Comparison of ENCODE assay signal across 9 cellular contexts in genomic region chr2:172437419-172438063, GRCh38. TPM values are rescaled to one million over a fixed set of nuclear protein-coding genes. Genes with fewer than 3 reads are reported as not detected.
A peak's percentile ranks its signal among the peaks of the same experiment; 100 is the strongest.
DNase-seq lines count a peak whose midpoint lies in the region; ATAC-seq and FAIRE-seq lines count a peak whose summit lies in the region.
"Had no signal": no experiment of that assay in that cellular context is flagged by ENCODE, and none has a peak within 500 bp of the region (broad histone marks: within the 10 kb centered on the region; RNA-seq: fewer than 3 reads in every experiment).

No MANE protein-coding gene starts in this region.

- H2BK15ac ChIP-seq in neuronal stem cell (ENCODE audit: low read length), result no peak overlapping the region

- H3K27ac ChIP-seq in neuronal stem cell (replicated peaks; ENCODE audit: low read length), result no peak overlapping the region

- H2AFZ ChIP-seq in neuronal stem cell (ENCODE audit: low read length), result no peak overlapping the region

- H2BK12ac ChIP-seq in neuronal stem cell (ENCODE audit: low read length), result no peak overlapping the region

- no peak for FAIRE-seq in RCC 7860 (lab: Jason Lieb, UNC)

- H3K4me1 Mint-ChIP-seq in memory B cell, result peaks cover 4% of the 10 kb centered on the region

- peaks cover 12 to 15% of the 10 kb centered on the region in 2 donors for H3K4me1 ChIP-seq in neuronal stem cell (ENCODE audit: control insufficient read depth in 2 of 2, insufficient read depth in 1 of 2, low read depth in 1 of 2, low read length in 2 of 2)

- H3K79me1 ChIP-seq in neuronal stem cell (ENCODE audit: low read depth, low read length), result no peaks in the 10 kb centered on the region

- H2BK120ac ChIP-seq in neuronal stem cell (ENCODE audit: low read depth, low read length), result no peak overlapping the region

- ATAC-seq in GM18870 (IDR thresholded peaks at IDR 0.05; ENCODE audit: unreplicated experiment) (peak; percentile 55), HG02798 (IDR thresholded peaks at IDR 0.05; ENCODE audit: poor library complexity, unreplicated experiment) (peak; percentile 70), memory B cell (ENCODE audit: low read depth) (peak; percentile 91), GM19397 (IDR thresholded peaks at IDR 0.05; ENCODE audit: unreplicated experiment) (no peak)

- no peak overlapping the region for H3K9ac ChIP-seq in neuronal stem cell (ENCODE audit: low read depth, low read length, poor library complexity)

- no peak overlapping the region for H4K8ac ChIP-seq in neuronal stem cell (ENCODE audit: low read depth, low read length)

- no peak overlapping the region for H3K23ac ChIP-seq in neuronal stem cell (ENCODE audit: low read depth, low read length, poor library complexity)

- WGBS in neuronal stem cell (ENCODE audit: extremely low coverage in 2 of 2, insufficient read length in 2 of 2, insufficient replicate concordance in 1 of 2), 2 donors, result no CpG with 5 or more reads among the region's 2 CpGs

- H3K9me3 ChIP-seq in neuronal stem cell (replicated peaks in 1 of 2; ENCODE audit: control insufficient read depth in 2 of 2, insufficient read depth in 1 of 2, low read depth in 1 of 2, low read length in 2 of 2), result peaks cover 0 to 2% of the 10 kb centered on the region in 2 donors
- H3K9me3 ChIP-seq: Peyer's patch had no signal

- no peak overlapping the region for H3K4me3 ChIP-seq in neuronal stem cell (ENCODE audit: low read length in 2 of 2)

- no peaks in the 10 kb centered on the region for H3K27me3 ChIP-seq in neuronal stem cell (ENCODE audit: control insufficient read depth in 3 of 3, insufficient read depth in 3 of 3, low read depth in 1 of 3, low read length in 3 of 3)
- H3K27me3 ChIP-seq: Peyer's patch had no signal

- H3K4me3 Mint-ChIP-seq in memory B cell, result no peak overlapping the region

- H3K14ac ChIP-seq in neuronal stem cell (ENCODE audit: low read length), result no peak overlapping the region

- H2BK5ac ChIP-seq in neuronal stem cell (ENCODE audit: low read length), result no peak overlapping the region

- H3K18ac ChIP-seq in neuronal stem cell (ENCODE audit: low read length), result no peak overlapping the region

- no peak overlapping the region for H3K4me2 ChIP-seq in neuronal stem cell (ENCODE audit: insufficient read depth, low read length, poor library complexity, severe bottlenecking)

- H2AK5ac ChIP-seq in neuronal stem cell (ENCODE audit: low read depth, low read length), result no peak overlapping the region

- no peaks in the 10 kb centered on the region for H3K36me3 ChIP-seq in neuronal stem cell (replicated peaks in 1 of 2; ENCODE audit: control insufficient read depth in 2 of 2, insufficient read depth in 2 of 2, low read length in 2 of 2)
- H3K36me3 ChIP-seq: Peyer's patch had no signal

- no peak overlapping the region for H3K4ac ChIP-seq in neuronal stem cell (ENCODE audit: low read length)

- no peak overlapping the region for H3K27ac Mint-ChIP-seq in memory B cell

- peak; percentile 82 for DNase-seq in SIG-M5 treated with dmso at 0.1 percent for 504 hours (lab: John Stamatoyannopoulos, UW; ENCODE audit: unreplicated experiment)
- DNase-seq in memory B cell (ENCODE audit: low spot score in 2 of 2), result peak; percentile 22 to 35
- DNase-seq in RCC 7860 (ENCODE audit: low spot score), result no peak
- DNase-seq in OCI-M2 (lab: John Stamatoyannopoulos, UW; ENCODE audit: unreplicated experiment), result no peak
- no peak for DNase-seq in neuronal stem cell (ENCODE audit: low spot score)

- H3K27me3 Mint-ChIP-seq in memory B cell, result peaks cover under 1% of the 10 kb centered on the region

- no peaks in the 10 kb centered on the region for H3K36me3 Mint-ChIP-seq in memory B cell

- H4K91ac ChIP-seq in neuronal stem cell (ENCODE audit: low read depth, low read length, poor library complexity), result no peak overlapping the region

- H3K9me3 Mint-ChIP-seq in memory B cell, result no peaks in the 10 kb centered on the region

RNA-seq across cellular contexts. Expression of gene ITGA6, which starts 10.2 kb away (rescaled TPM):
- 18.3 TPM for polyA plus RNA-seq in neuronal stem cell (2013, experiment 1 of 2)
- 18.0 TPM for polyA plus RNA-seq in neuronal stem cell (2013, experiment 2 of 2)

Comparison
In these comparisons a context has a peak if more than half of its experiments do, and no peak if none do; other contexts are left out.
1. DNase-seq: peak in SIG-M5 treated with dmso at 0.1 percent for 504 hours (single experiment) and memory B cell (2 of 2); none in RCC 7860 (single experiment), OCI-M2 (single experiment) and neuronal stem cell (single experiment).